Comparison of ENCODE assay signal across 13 cellular contexts in genomic region chr5:18395126-18396110, GRCh38.
"Had no signal": no experiment of that assay in that cellular context is flagged by ENCODE, and none has a peak within 500 bp of the region (broad histone marks: within the 10 kb centered on the region; RNA-seq: fewer than 3 reads in every experiment).

No MANE protein-coding gene starts in this region.

- H3K4me1 ChIP-seq: adrenal gland, colonic mucosa, heart right ventricle had no signal

- H3K4me3 ChIP-seq: adrenal gland, colonic mucosa, heart right ventricle, ovary, upper lobe of left lung had no signal

- ATAC-seq: activated CD4-positive, CD25-positive, alpha-beta regulatory T cell treated with anti-CD3 and anti-CD28 coated beads, Interleukin-2, amount 50 U/mL, for 24 hours; heart right ventricle; left lobe of liver had no signal

- H3K9me3 ChIP-seq: adrenal gland, colonic mucosa, heart right ventricle, ovary, upper lobe of left lung had no signal

- H3K27ac ChIP-seq: adrenal gland, colonic mucosa, heart right ventricle, ovary, upper lobe of left lung had no signal

- H3K27me3 ChIP-seq: adrenal gland, colonic mucosa, ovary, upper lobe of left lung had no signal

- H3K36me3 ChIP-seq: adrenal gland, colonic mucosa, heart right ventricle, ovary, upper lobe of left lung had no signal

- DNase-seq: activated naive CD4-positive, alpha-beta T cell treated with anti-CD3 and anti-CD28 coated beads, Interleukin-2, amount 50 U/mL, for 16 hours; adrenal gland; caudate nucleus; colonic mucosa; foreskin melanocyte; heart right ventricle; islet precursor cell; mesendoderm; ovary; stimulated activated CD4-positive, alpha-beta T cell treated with anti-CD3 and anti-CD28 coated beads, Interleukin-4, amount 100 ng/mL, for 24 hours had no signal
